In the genomic region with DNA sequence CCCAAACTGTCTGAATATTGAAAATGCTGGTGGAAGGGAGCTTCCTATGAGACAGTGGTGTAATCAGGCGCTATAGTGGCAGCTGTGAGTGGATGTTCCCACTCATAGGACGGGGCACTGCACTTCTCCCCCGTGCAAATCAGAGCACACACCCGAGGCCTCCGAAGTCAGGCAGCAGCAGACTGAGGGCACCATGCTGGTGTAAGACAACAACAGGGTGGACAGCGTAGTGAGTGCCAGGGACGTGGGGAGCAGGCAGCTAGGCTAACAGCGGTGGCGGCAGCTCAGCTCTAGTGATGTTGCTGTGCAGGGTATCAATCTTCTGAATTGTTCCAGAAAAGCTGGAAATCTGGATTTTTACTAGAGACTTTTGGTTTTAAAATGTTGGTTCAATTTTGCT, we compare ENCODE assay signal across 11 cellular contexts. TPM values are rescaled to one million over a fixed set of nuclear protein-coding genes. Genes with fewer than 3 reads are reported as not detected.
"Had no signal": no experiment of that assay in that cellular context is flagged by ENCODE, and none has a peak within 500 bp of the region (broad histone marks: within the 10 kb centered on the region; RNA-seq: fewer than 3 reads in every experiment).

No MANE protein-coding gene starts in this region.

- H3K4me1 ChIP-seq: HAP-1 had no signal

- H3K4me3 Mint-ChIP-seq: GM23338, H9, HFFc6 had no signal

- ATAC-seq: GM23338, HCT116 had no signal

- DNase-seq: GM23248, GOT3, H7, H9, HCEC 1CT, HFFc6 had no signal

- H3K9me3 ChIP-seq: HAP-1 had no signal

- H3K27ac ChIP-seq: GM23248 had no signal

- H2AFZ ChIP-seq: GM23248, GM23338 had no signal

- H3K9me3 Mint-ChIP-seq: HFFc6 had no signal

- H3K9ac ChIP-seq: GM23248 had no signal

- H3K4me2 ChIP-seq: GM23338 had no signal

- H3K27ac Mint-ChIP-seq: GM23338, H9, HFFc6 had no signal

- H3K4me3 ChIP-seq: GM23248, GM23338, HAP-1 had no signal

- H3K36me3 ChIP-seq: HAP-1 had no signal

RNA-seq across cellular contexts. Expression of gene C10orf53, which starts 19.2 kb away (rescaled TPM):
- total RNA-seq: GM23248, GM23338, H1, H4, H7, H9, HFFc6 had no signal
- polyA plus RNA-seq: GM23248, GM23338, H1 had no signal
